Comparison of ENCODE assay signal across 17 cellular contexts in the genomic region with DNA sequence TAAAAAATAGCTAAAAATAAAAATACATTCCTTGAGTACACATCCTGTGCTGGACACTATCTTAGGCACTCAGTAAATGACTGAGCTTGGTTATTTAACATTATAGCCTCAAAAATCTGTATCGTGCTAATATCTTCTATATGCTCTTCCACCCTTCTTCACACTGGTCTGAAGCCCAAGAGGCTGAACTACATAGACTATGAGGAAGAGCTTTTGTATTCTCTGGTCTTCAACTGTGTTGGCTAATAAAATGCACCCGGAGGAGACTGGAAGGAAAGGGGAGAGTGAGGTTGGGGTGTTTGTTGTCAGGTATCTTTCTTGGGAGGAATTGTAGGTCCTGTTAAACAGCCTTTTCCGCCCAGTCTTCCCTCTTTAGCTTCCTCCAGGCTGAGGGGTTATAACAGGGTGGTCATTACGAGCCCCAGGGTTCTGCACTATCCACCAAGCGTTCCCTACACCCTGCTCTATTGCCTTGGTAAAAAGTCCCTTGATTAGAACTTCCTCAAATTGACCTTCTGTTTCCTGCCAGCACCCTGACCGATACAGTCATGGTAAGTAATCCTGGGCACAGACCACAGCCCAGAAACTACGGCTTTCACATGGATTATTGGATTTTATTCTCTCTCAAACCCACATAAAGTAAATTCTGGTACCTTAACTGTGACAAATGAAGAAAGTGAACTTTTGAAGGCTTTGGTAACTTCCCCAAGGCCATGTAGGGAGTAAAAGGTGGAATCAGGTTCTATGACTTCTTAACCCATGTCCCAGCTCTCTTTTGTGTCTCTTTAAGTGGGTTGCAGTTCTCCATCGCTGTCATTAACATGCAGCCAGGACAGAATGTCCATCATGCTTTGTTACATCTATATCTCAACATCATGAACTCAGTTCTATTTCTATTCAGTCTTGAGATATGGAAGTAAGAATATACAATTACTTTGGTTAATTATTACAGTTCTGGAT.
A peak's percentile ranks its signal among the peaks of the same experiment; 100 is the strongest.
DNase-seq lines count a peak whose midpoint lies in the region; ATAC-seq and FAIRE-seq lines count a peak whose summit lies in the region.
"Had no signal": no experiment of that assay in that cellular context is flagged by ENCODE, and none has a peak within 500 bp of the region (broad histone marks: within the 10 kb centered on the region; RNA-seq: fewer than 3 reads in every experiment).

No MANE protein-coding gene starts in this region.

- H3K4me1 ChIP-seq in trophoblast cell (ENCODE audit: control insufficient read depth in 1 of 2, insufficient read depth in 2 of 2, low read length in 2 of 2): peaks cover 11 to 26% of the 10 kb centered on the region in 2 experiments
- H3K4me1 ChIP-seq: BLaER1 treated with 17β-estradiol and CSF1 and Interleukin-3, amounts not matched to agents 10 nM and 100 nM had no signal

- no peaks in the 10 kb centered on the region for H3K27me3 ChIP-seq in trophoblast cell (ENCODE audit: insufficient read depth, low read length)
- H3K27me3 ChIP-seq: BLaER1 treated with 17β-estradiol and CSF1 and Interleukin-3, amounts not matched to agents 10 nM and 100 nM had no signal

- peak overlapping the region; percentile 99 for H2BK12ac ChIP-seq in trophoblast cell (ENCODE audit: low read length)

- H3K79me2 ChIP-seq in trophoblast cell (ENCODE audit: control insufficient read depth, insufficient read depth, low read length, poor library complexity): no peaks in the 10 kb centered on the region

- peak overlapping the region; percentile 99 for H2AK5ac ChIP-seq in trophoblast cell (ENCODE audit: low read length)

- ATAC-seq in GM18870 (IDR thresholded peaks at IDR 0.05; ENCODE audit: unreplicated experiment) (peak; percentile 71), HG02763 (IDR thresholded peaks at IDR 0.05; ENCODE audit: unreplicated experiment) (peak; percentile 54)
- ATAC-seq: HepG2 had no signal

- H2BK5ac ChIP-seq in trophoblast cell (ENCODE audit: low read depth, low read length, poor library complexity): peak overlapping the region; percentile 14

- no peak for FAIRE-seq in GM19239 (lab: Jason Lieb, UNC)
- FAIRE-seq: colon, HepG2 had no signal

- H3K79me1 ChIP-seq in trophoblast cell (ENCODE audit: low read length): peaks cover 26% of the 10 kb centered on the region

- peak overlapping the region; percentile 89 for H2BK120ac ChIP-seq in trophoblast cell (ENCODE audit: insufficient read depth, low read length, poor library complexity)

- peaks cover 0 to 2% of the 10 kb centered on the region in 2 experiments for H3K36me3 ChIP-seq in trophoblast cell (ENCODE audit: control insufficient read depth in 1 of 2, insufficient read depth in 2 of 2, low read length in 2 of 2)
- H3K36me3 ChIP-seq: BLaER1 treated with 17β-estradiol and CSF1 and Interleukin-3, amounts not matched to agents 10 nM and 100 nM had no signal

- no peak overlapping the region for H3K4me2 ChIP-seq in trophoblast cell (ENCODE audit: low read length)
- H3K4me2 ChIP-seq: BLaER1 treated with 17β-estradiol and CSF1 and Interleukin-3, amounts not matched to agents 10 nM and 100 nM had no signal

- no peak overlapping the region for H2AFZ ChIP-seq in trophoblast cell (ENCODE audit: insufficient read depth, low read length, poor library complexity)

- no peaks in the 10 kb centered on the region for H3K9me3 ChIP-seq in trophoblast cell (ENCODE audit: insufficient read depth, low read depth, low read length)

- peak overlapping the region; percentile 9 for H3K18ac ChIP-seq in trophoblast cell (ENCODE audit: low read length)

- H3K4ac ChIP-seq in trophoblast cell (ENCODE audit: low read depth, low read length): peak overlapping the region; percentile 19

- peak overlapping the region; percentile 64 for H4K91ac ChIP-seq in trophoblast cell (ENCODE audit: low read depth, low read length)

- H3K23ac ChIP-seq in trophoblast cell (ENCODE audit: low read length): no peak overlapping the region

- H3K4me3 ChIP-seq in trophoblast cell (ENCODE audit: low read depth, low read length): no peak overlapping the region
- H3K4me3 ChIP-seq: BLaER1 treated with 17β-estradiol and CSF1 and Interleukin-3, amounts not matched to agents 10 nM and 100 nM had no signal

- peak overlapping the region; percentile 50 for H4K8ac ChIP-seq in trophoblast cell (ENCODE audit: low read depth, low read length)

- no peak overlapping the region for H3K27ac ChIP-seq in trophoblast cell (ENCODE audit: low read depth, low read length)
- H3K27ac ChIP-seq: BLaER1 treated with 17β-estradiol and CSF1 and Interleukin-3, amounts not matched to agents 10 nM and 100 nM had no signal

- no peak overlapping the region for H4K12ac ChIP-seq in trophoblast cell (ENCODE audit: low read depth, low read length)

- H3K14ac ChIP-seq in trophoblast cell (ENCODE audit: low read length): peak overlapping the region; percentile 87

- WGBS in trophoblast cell (ENCODE audit: extremely low coverage, insufficient coverage, insufficient read length): no CpG with 5 or more reads among the region's 8 CpGs

- peak; percentile 44 for DNase-seq in OCI-M1 (lab: John Stamatoyannopoulos, UW)
- no peak for DNase-seq in trophoblast cell
- DNase-seq in GM19239 (ENCODE audit: insufficient read length, low spot score): no peak
- DNase-seq in retina: no peak
- no peak for DNase-seq in GDM1 (lab: John Stamatoyannopoulos, UW)
- DNase-seq: activated CD4-positive, CD25-positive, alpha-beta regulatory T cell treated with anti-CD3 and anti-CD28 coated beads, Interleukin-2, amount 50 U/mL, for 72 hours; activated T-cell treated with anti-CD3 and anti-CD28 coated beads, Interleukin-2, amount 50 U/mL, for 48 hours; hypothalamus; left ventricle myocardium superior; NCI-H1436; NCI-H345; right cardiac atrium had no signal

- no peak overlapping the region for H3K9ac ChIP-seq in trophoblast cell (ENCODE audit: low read length)
- H3K9ac ChIP-seq: BLaER1 treated with 17β-estradiol and CSF1 and Interleukin-3, amounts not matched to agents 10 nM and 100 nM had no signal
